ENCODE assay signal across 13 cellular contexts in genomic region chr17:16450028-16450427, GRCh38. TPM values are rescaled to one million over a fixed set of nuclear protein-coding genes. Genes with fewer than 3 reads are reported as not detected.
"Had no signal": no experiment of that assay in that cellular context is flagged by ENCODE, and none has a peak within 500 bp of the region (broad histone marks: within the 10 kb centered on the region; RNA-seq: fewer than 3 reads in every experiment).

No MANE protein-coding gene starts in this region.

- H3K4me3 ChIP-seq: gastrocnemius medialis, left lung, skin epidermis, thyroid gland, vagina had no signal

- ATAC-seq: gastrocnemius medialis had no signal

- H3K27me3 Mint-ChIP-seq: activated naive CD8-positive, alpha-beta T cell; memory B cell had no signal

- H3K4me3 Mint-ChIP-seq: activated naive CD8-positive, alpha-beta T cell; memory B cell had no signal

- H3K27me3 ChIP-seq: gastrocnemius medialis, left lung, thyroid gland, vagina had no signal

- DNase-seq: activated CD4-positive, CD25-positive, alpha-beta regulatory T cell treated with anti-CD3 and anti-CD28 coated beads, Interleukin-2, amount 50 U/mL, for 72 hours; activated effector memory CD4-positive, alpha-beta T cell treated with Interleukin-2 at 50 U/mL for 16 hours; aorta; gastrocnemius medialis; left lung; retina; thyroid gland had no signal

- H3K27ac ChIP-seq: gastrocnemius medialis, left lung, skin epidermis, thyroid gland, vagina had no signal

- H3K27ac Mint-ChIP-seq: activated naive CD8-positive, alpha-beta T cell; memory B cell had no signal

- H3K9me3 ChIP-seq: gastrocnemius medialis, left lung, thyroid gland, vagina had no signal

- H3K4me1 ChIP-seq: left lung had no signal

- H3K36me3 ChIP-seq: gastrocnemius medialis had no signal

- H3K9me3 Mint-ChIP-seq: memory B cell had no signal

RNA-seq across cellular contexts. Expression of gene TRPV2, which starts 34.7 kb away (rescaled TPM):
- polyA plus RNA-seq: neural cell had no signal

RNA-seq across cellular contexts. Expression of gene LRRC75A, which starts 42.0 kb away (rescaled TPM):
- polyA plus RNA-seq: keratinocyte had no signal
